Comparison of ENCODE assay signal across 12 cellular contexts in genomic region chr6:134249759-134250602, GRCh38.
DNase-seq lines count a peak whose midpoint lies in the region; ATAC-seq and TF ChIP-seq lines count a peak whose summit lies in the region.
"Had no signal": no experiment of that assay in that cellular context is flagged by ENCODE, and none has a peak within 500 bp of the region (broad histone marks: within the 10 kb centered on the region; RNA-seq: fewer than 3 reads in every experiment).

No MANE protein-coding gene starts in this region.

- H3K27ac ChIP-seq in CD8-positive, alpha-beta memory T cell (ENCODE audit: low read depth, low read length) = no peak overlapping the region
- H3K27ac ChIP-seq in SK-N-SH (ENCODE audit: low read depth in 2 of 2, low read length in 1 of 2) = peak overlapping the region in 1 of 2 experiments; percentile 13; a peak in 1 of 4 replicates
- H3K27ac ChIP-seq: neural progenitor cell had no signal

- H3K4me3 Mint-ChIP-seq in CD8-positive, alpha-beta memory T cell = peak overlapping the region in 4 of 7 donors; percentile 10 to 66 (median 29)
- no peak overlapping the region for H3K4me3 Mint-ChIP-seq in osteocyte (ENCODE audit: unreplicated experiment)
- H3K4me3 Mint-ChIP-seq: neural progenitor cell had no signal

- H3K27me3 ChIP-seq in CD8-positive, alpha-beta memory T cell (ENCODE audit: insufficient read depth, low read length, poor library complexity, severe bottlenecking) = no peaks in the 10 kb centered on the region
- no peaks in the 10 kb centered on the region for H3K27me3 ChIP-seq in SK-N-SH (ENCODE audit: insufficient read depth)
- H3K27me3 ChIP-seq: heart left ventricle, neural progenitor cell had no signal

- peaks cover 0 to 2% of the 10 kb centered on the region in 2 donors for H3K27me3 Mint-ChIP-seq in CD8-positive, alpha-beta memory T cell
- no peaks in the 10 kb centered on the region for H3K27me3 Mint-ChIP-seq in osteocyte (ENCODE audit: unreplicated experiment)

- no peaks in the 10 kb centered on the region for H3K9me3 Mint-ChIP-seq in CD8-positive, alpha-beta memory T cell
- H3K9me3 Mint-ChIP-seq in osteocyte (ENCODE audit: unreplicated experiment) = no peaks in the 10 kb centered on the region
- H3K9me3 Mint-ChIP-seq: neural progenitor cell had no signal

- no peak overlapping the region for H3K9ac ChIP-seq in SK-N-SH
- H3K9ac ChIP-seq: neural progenitor cell had no signal

- H4K20me1 ChIP-seq in SK-N-SH (ENCODE audit: insufficient read depth) = no peaks in the 10 kb centered on the region

- H3K4me2 ChIP-seq in SK-N-SH = no peak overlapping the region
- H3K4me2 ChIP-seq: neural progenitor cell had no signal

- POLR2A ChIA-PET in CD8-positive, alpha-beta memory T cell (lab: Charles Lee) = no interaction called here
- POLR2A ChIA-PET in SK-N-SH (lab: Yijun Ruan, JAX) = no interaction called here

- no peaks in the 10 kb centered on the region for H3F3A ChIP-seq in SK-N-SH (replicated peaks; ENCODE audit: insufficient read depth)

- no peak for TF ChIP-seq EP300 in SK-N-SH (IDR thresholded peaks at IDR 0.05; ENCODE audit: borderline replicate concordance in 1 of 2, low read depth in 1 of 2, low read length in 1 of 2)

- H3K79me2 ChIP-seq in SK-N-SH (ENCODE audit: insufficient read depth) = no peaks in the 10 kb centered on the region

- 31% methylated on average over 7 of the region's 7 CpGs for whole genome bisulfite sequencing in SK-N-SH (ENCODE audit: low lambda C conversion rate)

- peaks cover 64% of the 10 kb centered on the region for H3K4me1 ChIP-seq in CD8-positive, alpha-beta memory T cell (ENCODE audit: insufficient read depth, low read length)
- H3K4me1 ChIP-seq in SK-N-SH (ENCODE audit: control insufficient read depth in 1 of 2, insufficient read depth in 2 of 2, low read depth in 1 of 2, low read length in 1 of 2) = peaks cover 2 to 6% of the 10 kb centered on the region in 2 experiments; a peak in 2 of 4 replicates
- H3K4me1 ChIP-seq: neural progenitor cell had no signal

- CTCF ChIA-PET in CD8-positive, alpha-beta memory T cell (lab: Charles Lee) = no interaction called here
- CTCF ChIA-PET in SK-N-SH (lab: Yijun Ruan, JAX) = no interaction called here

- no peak overlapping the region for H3K4me3 ChIP-seq in CD8-positive, alpha-beta memory T cell (ENCODE audit: low read length)
- H3K4me3 ChIP-seq in SK-N-SH (ENCODE audit: low read depth in 2 of 2, low read length in 1 of 2) (no peak overlapping the region), choroid plexus epithelial cell (ENCODE audit: low read depth, low read length) (no peak overlapping the region)
- H3K4me3 ChIP-seq: neural progenitor cell had no signal

- peak overlapping the region; percentile 3; the same call in 1 of the 2 replicates for H2AFZ ChIP-seq in SK-N-SH (ENCODE audit: low read depth)
- H2AFZ ChIP-seq: neural progenitor cell had no signal

- peaks cover 52 to 56% (median 56%) of the 10 kb centered on the region in 3 donors for H3K4me1 Mint-ChIP-seq in CD8-positive, alpha-beta memory T cell
- H3K4me1 Mint-ChIP-seq in osteocyte (ENCODE audit: unreplicated experiment) = peaks cover 47% of the 10 kb centered on the region

- no peak for DNase-seq in CD8-positive, alpha-beta memory T cell
- DNase-seq in SK-N-SH (no peak), choroid plexus epithelial cell (ENCODE audit: low read depth) (peak; percentile 65), osteocyte (ENCODE audit: extremely low spot score, unreplicated experiment) (no peak), kidney glomerular epithelial cell (lab: John Stamatoyannopoulos, UW) (no peak), ureter (ENCODE audit: low spot score) (no peak)
- DNase-seq in stimulated activated CD4-positive, alpha-beta T cell treated with anti-CD3 and anti-CD28 coated beads, Interleukin-2, amount 100 ng/mL, for 48 hours = no peak
- DNase-seq: aorta, heart left ventricle, NCI-H524 had no signal

- no peaks in the 10 kb centered on the region for H3K9me3 ChIP-seq in CD8-positive, alpha-beta memory T cell (ENCODE audit: low read length)
- no peaks in the 10 kb centered on the region for H3K9me3 ChIP-seq in SK-N-SH
- H3K9me3 ChIP-seq: heart left ventricle had no signal

- H3K36me3 ChIP-seq in CD8-positive, alpha-beta memory T cell (ENCODE audit: insufficient read depth, low read length) = no peaks in the 10 kb centered on the region
- no peaks in the 10 kb centered on the region for H3K36me3 ChIP-seq in SK-N-SH (replicated peaks in 1 of 2; ENCODE audit: control insufficient read depth in 1 of 2, insufficient read depth in 2 of 2, low read length in 1 of 2)
- H3K36me3 ChIP-seq: heart left ventricle, neural progenitor cell had no signal

- H3K27ac Mint-ChIP-seq in CD8-positive, alpha-beta memory T cell = peak overlapping the region in 7 of 8 donors; percentile 34 to 61 (median 47)
- H3K27ac Mint-ChIP-seq in osteocyte (ENCODE audit: unreplicated experiment) = peak overlapping the region; percentile 9
- H3K27ac Mint-ChIP-seq: neural progenitor cell had no signal

- no peak for ATAC-seq in GM21576 (IDR thresholded peaks at IDR 0.05; ENCODE audit: unreplicated experiment)

- TF ChIP-seq CTCF in SK-N-SH (IDR thresholded peaks at IDR 0.05) (no peak), choroid plexus epithelial cell (conservative IDR thresholded peaks at IDR 0.05; ENCODE audit: low read depth, low read length) (no peak), osteocyte (IDR thresholded peaks at IDR 0.05) (no peak)

- peaks cover 0 to 3% (median 0%) of the 10 kb centered on the region in 3 donors for H3K36me3 Mint-ChIP-seq in CD8-positive, alpha-beta memory T cell
- H3K36me3 Mint-ChIP-seq in osteocyte (ENCODE audit: unreplicated experiment) = no peaks in the 10 kb centered on the region
- H3K36me3 Mint-ChIP-seq: neural progenitor cell had no signal

- no peak for TF ChIP-seq RAD21 in SK-N-SH (IDR thresholded peaks at IDR 0.05; ENCODE audit: low read length)

- H3K9me2 ChIP-seq in SK-N-SH = no peaks in the 10 kb centered on the region

TF ChIP-seq in SK-N-SH, 30 proteins besides CTCF, POLR2A, EP300 and RAD21:
- TF ChIP-seq GATA2 (CRISPR knock-in tag; IDR thresholded peaks at IDR 0.05) = no peak
- no peak for TF ChIP-seq PBX3 (IDR thresholded peaks at IDR 0.05)
- no peak for TF ChIP-seq FOXM1 (IDR thresholded peaks at IDR 0.05; ENCODE audit: low read depth)
- TF ChIP-seq IRF3 (IDR thresholded peaks at IDR 0.05; ENCODE audit: low read depth, low read length) = no peak
- TF ChIP-seq SIN3A (IDR thresholded peaks at IDR 0.05; ENCODE audit: borderline replicate concordance, low read depth, low read length) = no peak
- 0 out of 2 replicates have a peak, but pooled peaks have one; percentile 20 for TF ChIP-seq JUND (IDR thresholded peaks at IDR 0.05)
- peak; percentile 34; the same call in 1 of the 2 replicates for TF ChIP-seq FOSL2 (IDR thresholded peaks at IDR 0.05; ENCODE audit: borderline replicate concordance, low read depth)
- no peak for TF ChIP-seq ELF1 (IDR thresholded peaks at IDR 0.05)
- no peak for TF ChIP-seq MEF2A (IDR thresholded peaks at IDR 0.05; ENCODE audit: borderline replicate concordance, low read depth)
